Comparison of ENCODE assay signal across 21 cellular contexts in genomic region chr6:169847141-169847674, GRCh38.
DNase-seq lines count a peak whose midpoint lies in the region; ATAC-seq, FAIRE-seq and TF ChIP-seq lines count a peak whose summit lies in the region.
"Had no signal": no experiment of that assay in that cellular context is flagged by ENCODE, and none has a peak within 500 bp of the region (broad histone marks: within the 10 kb centered on the region; RNA-seq: fewer than 3 reads in every experiment).

No MANE protein-coding gene starts in this region.

- POLR2A ChIA-PET in HepG2 (lab: Yijun Ruan, JAX) = no interaction called here
- POLR2A ChIA-PET in K562 (lab: Yijun Ruan, JAX) = no interaction called here

- no peaks in the 10 kb centered on the region for H3K9me3 ChIP-seq in HepG2 (ENCODE audit: low read length)
- no peaks in the 10 kb centered on the region for H3K9me3 ChIP-seq in right lobe of liver
- H3K9me3 ChIP-seq in K562 (replicated peaks; ENCODE audit: control insufficient read depth, insufficient read depth, low read depth, low read length) = no peaks in the 10 kb centered on the region
- no peaks in the 10 kb centered on the region for H3K9me3 ChIP-seq in neural progenitor cell (ENCODE audit: low read depth)
- no peaks in the 10 kb centered on the region for H3K9me3 ChIP-seq in upper lobe of right lung
- H3K9me3 ChIP-seq: A549, HAP-1 had no signal

- no peak overlapping the region for H2AFZ ChIP-seq in HepG2 (ENCODE audit: low read length)
- H2AFZ ChIP-seq in K562 (ENCODE audit: low read depth, low read length) = peak overlapping the region; percentile 40; the same call in 1 of the 2 replicates
- H2AFZ ChIP-seq in neural progenitor cell (replicated peaks) = no peak overlapping the region

- H3K4me1 Mint-ChIP-seq in neural progenitor cell = peaks cover 22% of the 10 kb centered on the region

- no peaks in the 10 kb centered on the region for H3K9me1 ChIP-seq in K562 (ENCODE audit: control insufficient read depth, insufficient read depth, low read length)

- no peaks in the 10 kb centered on the region for H3K79me2 ChIP-seq in HepG2 (ENCODE audit: insufficient read depth, low read length)
- H3K79me2 ChIP-seq in K562 (ENCODE audit: control insufficient read depth, insufficient read depth, low read length) = no peaks in the 10 kb centered on the region
- no peaks in the 10 kb centered on the region for H3K79me2 ChIP-seq in neural progenitor cell (ENCODE audit: low read depth)

- peaks cover 15% of the 10 kb centered on the region for H3K27me3 Mint-ChIP-seq in neural progenitor cell (ENCODE audit: insufficient read depth, low read depth)

- in situ Hi-C loops in HepG2 (cut with HindIII; ENCODE audit: extremely low pct_ligation_motif_present, low pct_unique_long_range_greater_than_20kb) (no loop called here), K562 (cut with MboI) (no loop called here)

- TF ChIP-seq POLR2A in HepG2 (IDR thresholded peaks at IDR 0.05; ENCODE audit: insufficient read depth in 1 of 2, low read depth in 2 of 2, low read length in 2 of 2) (no peak), right lobe of liver (IDR thresholded peaks at IDR 0.05) (no peak), K562 (conservative IDR thresholded peaks at IDR 0.05) (no peak)

- H3K36me3 ChIP-seq in HepG2 (replicated peaks in 1 of 2; ENCODE audit: control insufficient read depth in 1 of 2, insufficient read depth in 2 of 2, low read length in 2 of 2) = no peaks in the 10 kb centered on the region
- H3K36me3 ChIP-seq in right lobe of liver = no peaks in the 10 kb centered on the region
- no peaks in the 10 kb centered on the region for H3K36me3 ChIP-seq in K562 (ENCODE audit: control insufficient read depth, insufficient read depth, low read length)
- H3K36me3 ChIP-seq in neural progenitor cell = no peaks in the 10 kb centered on the region
- H3K36me3 ChIP-seq in upper lobe of right lung = no peaks in the 10 kb centered on the region
- H3K36me3 ChIP-seq: HAP-1 had no signal

- H3K9me3 Mint-ChIP-seq in neural progenitor cell = peaks cover 7% of the 10 kb centered on the region

- peaks cover 22 to 92% of the 10 kb centered on the region in 2 experiments for H3K27me3 ChIP-seq in HepG2 (ENCODE audit: control insufficient read depth in 1 of 2, insufficient read depth in 2 of 2, low read length in 2 of 2)
- H3K27me3 ChIP-seq in right lobe of liver = no peaks in the 10 kb centered on the region
- peaks cover 60 to 95% of the 10 kb centered on the region in 2 experiments; a peak in 4 of 5 replicates for H3K27me3 ChIP-seq in K562 (ENCODE audit: control insufficient read depth in 2 of 2, insufficient read depth in 2 of 2, low read length in 2 of 2)
- no peaks in the 10 kb centered on the region for H3K27me3 ChIP-seq in neural progenitor cell
- H3K27me3 ChIP-seq in upper lobe of right lung = no peaks in the 10 kb centered on the region

- H3K36me3 Mint-ChIP-seq in neural progenitor cell = no peaks in the 10 kb centered on the region

- TF ChIP-seq EP300 in HepG2 (IDR thresholded peaks at IDR 0.05; ENCODE audit: low read depth in 2 of 2, low read length in 2 of 2) (no peak), HepG2 (CRISPR knock-in tag; IDR thresholded peaks at IDR 0.05; ENCODE audit: borderline replicate concordance) (no peak), K562 (IDR thresholded peaks at IDR 0.05; ENCODE audit: low read length) (no peak)

- no peak for DNase-seq in HepG2 (ENCODE audit: low spot score)
- DNase-seq in right lobe of liver = no peak
- DNase-seq in K562 (ENCODE audit: extremely low read depth in 1 of 4, low spot score in 3 of 4) = no peak
- no peak for DNase-seq in neural progenitor cell (ENCODE audit: low spot score)
- DNase-seq in upper lobe of right lung = peak; percentile 31
- no peak for DNase-seq in stimulated activated CD4-positive, alpha-beta T cell treated with anti-CD3 and anti-CD28 coated beads, Interleukin-2, amount 100 ng/mL, for 48 hours
- DNase-seq in stimulated activated CD4-positive, alpha-beta T cell treated with anti-CD3 and anti-CD28 coated beads, Interleukin-2, amount 100 ng/mL, for 24 hours = no peak
- DNase-seq: DMS 273 treated with DMSO at 0.1 percent for 48 hours, DND-41, NCI-H1105, NCI-H2081 treated with DMSO at 0.1 percent for 48 hours, NCI-H446 treated with DMSO at 0.1 percent for 48 hours, SHP77 had no signal

- FAIRE-seq in HepG2 (lab: Jason Lieb, UNC) = no peak
- FAIRE-seq in K562 (lab: Jason Lieb, UNC) = no peak
- FAIRE-seq: A549, G401.6, RCC 7860 had no signal

- H4K20me1 ChIP-seq in HepG2 (ENCODE audit: insufficient read depth, low read length) (no peaks in the 10 kb centered on the region), K562 (replicated peaks; ENCODE audit: control insufficient read depth, insufficient read depth, low read length) (no peaks in the 10 kb centered on the region; the same call in none of the 2 replicates), neural progenitor cell (ENCODE audit: low read depth) (no peaks in the 10 kb centered on the region)

- H3K4me1 ChIP-seq in HepG2 (ENCODE audit: insufficient read depth, low read length) = no peaks in the 10 kb centered on the region
- no peaks in the 10 kb centered on the region for H3K4me1 ChIP-seq in right lobe of liver
- H3K4me1 ChIP-seq in K562 (replicated peaks in 1 of 2; ENCODE audit: control insufficient read depth in 2 of 2, insufficient read depth in 2 of 2, low read length in 2 of 2) = peaks cover 0 to 8% of the 10 kb centered on the region in 2 experiments; a peak in 2 of 5 replicates
- peaks cover 5% of the 10 kb centered on the region for H3K4me1 ChIP-seq in neural progenitor cell
- peaks cover 4% of the 10 kb centered on the region for H3K4me1 ChIP-seq in upper lobe of right lung
- H3K4me1 ChIP-seq: A549, HAP-1 had no signal

- TF ChIP-seq CTCF in HepG2 (CRISPR knock-in tag; IDR thresholded peaks at IDR 0.05) = no peak
- TF ChIP-seq CTCF in right lobe of liver (IDR thresholded peaks at IDR 0.05) = no peak
- no peak for TF ChIP-seq CTCF in K562 (IDR thresholded peaks at IDR 0.05 in 2 of 3, conservative IDR thresholded peaks at IDR 0.05 in 1 of 3; ENCODE audit: insufficient read depth in 2 of 3, low read depth in 1 of 3, low read length in 3 of 3)
- no peak for TF ChIP-seq CTCF in neural progenitor cell (IDR thresholded peaks at IDR 0.05)
- no peak for TF ChIP-seq CTCF in upper lobe of right lung (IDR thresholded peaks at IDR 0.05)

- intact Hi-C loops in HepG2 (cut with micrococcal nuclease; ENCODE audit: unreplicated experiment) (no loop called here), right lobe of liver (cut with DNase I) (no loop called here), K562 (cut with micrococcal nuclease) (no loop called here), upper lobe of right lung (cut with DNase I) (no loop called here)

- no peak overlapping the region; the same call in 1 of the 2 replicates for H3K4me2 ChIP-seq in HepG2 (ENCODE audit: low read depth, low read length)
- 0 out of 2 replicates have a peak overlapping the region, but pooled peaks have one; percentile 3 for H3K4me2 ChIP-seq in K562 (ENCODE audit: insufficient read depth, low read length)
- H3K4me2 ChIP-seq in neural progenitor cell = no peak overlapping the region
- H3K4me2 ChIP-seq: A549 had no signal

- H3K9ac ChIP-seq in HepG2 (ENCODE audit: insufficient read depth, low read depth, low read length) = no peak overlapping the region
- H3K9ac ChIP-seq in K562 (ENCODE audit: insufficient read depth in 1 of 2, low read depth in 2 of 2, low read length in 2 of 2) = no peak overlapping the region
- no peak overlapping the region for H3K9ac ChIP-seq in neural progenitor cell

- no peak for ATAC-seq in HepG2
- no peak for ATAC-seq in right lobe of liver
- ATAC-seq in K562 = no peak
- ATAC-seq in upper lobe of right lung = no peak
- ATAC-seq in GM21367 (IDR thresholded peaks at IDR 0.05; ENCODE audit: unreplicated experiment) = no peak
- ATAC-seq: A549, SK-N-SH treated with all-trans-retinoic acid at 6 μM for 48 hours had no signal

- BruUV-seq in HepG2 (replicated peaks; lab: Mats Ljungman, UMichigan) (no TSS peak), K562 (replicated peaks; lab: Mats Ljungman, UMichigan) (no TSS peak)

- no peak overlapping the region for H3K4me3 Mint-ChIP-seq in neural progenitor cell

- H3K27ac ChIP-seq in HepG2 (ENCODE audit: extremely low read length, insufficient read depth, low read length) (no peak overlapping the region), right lobe of liver (no peak overlapping the region), K562 (ENCODE audit: extremely low read depth, low read depth, low read length) (no peak overlapping the region), neural progenitor cell (no peak overlapping the region), upper lobe of right lung (no peak overlapping the region)
- H3K27ac ChIP-seq: A549, C4-2B, HL-60 had no signal

- H3F3A ChIP-seq in neural progenitor cell (ENCODE audit: low read depth) = peaks cover 11% of the 10 kb centered on the region

- CTCF ChIA-PET in HepG2 (lab: Yijun Ruan, JAX; ENCODE audit: low intra/inter-chr PET ratio, low total read pairs) (no interaction called here), K562 (lab: Yijun Ruan, JAX; ENCODE audit: low intra/inter-chr PET ratio) (no interaction called here)

- WGBS in HepG2 (ENCODE audit: low lambda C conversion rate) = 37% methylated on average over 12 of the region's 12 CpGs
- 74% methylated on average over 11 of the region's 12 CpGs for WGBS in right lobe of liver (ENCODE audit: insufficient coverage, low coverage, low lambda C conversion rate, missing lambda C conversion rate)
- 2% methylated on average over 12 of the region's 12 CpGs for WGBS in K562 (ENCODE audit: insufficient coverage, low coverage, missing lambda C conversion rate)

- peak overlapping the region; percentile 13 for H3K27ac Mint-ChIP-seq in neural progenitor cell

- TF ChIP-seq RAD21 in HepG2 (CRISPR knock-in tag; IDR thresholded peaks at IDR 0.05) = no peak
- TF ChIP-seq RAD21 in K562 (CRISPR knock-in tag; conservative IDR thresholded peaks at IDR 0.05 in 1 of 2, IDR thresholded peaks at IDR 0.05 in 1 of 2) = no peak

- H3K4me3 ChIP-seq in HepG2 (replicated peaks in 1 of 3; ENCODE audit: insufficient read depth in 1 of 3, low read depth in 2 of 3, low read length in 3 of 3) (no peak overlapping the region), right lobe of liver (no peak overlapping the region), K562 (no peak overlapping the region), neural progenitor cell (no peak overlapping the region), upper lobe of right lung (no peak overlapping the region)
- H3K4me3 ChIP-seq: A549, HAP-1 had no signal

TF ChIP-seq in HepG2, 621 proteins besides CTCF, POLR2A, EP300 and RAD21:
- no peak for TF ChIP-seq ZNF577 (CRISPR knock-in tag; IDR thresholded peaks at IDR 0.05; ENCODE audit: borderline replicate concordance, low read depth)
- peak; percentile 59; the same call in 1 of the 2 replicates for TF ChIP-seq CHD2 (IDR thresholded peaks at IDR 0.05; ENCODE audit: low read depth, low read length)

TF ChIP-seq in K562, 482 proteins besides CTCF, POLR2A, EP300 and RAD21:
- TF ChIP-seq SPI1 (IDR thresholded peaks at IDR 0.05; ENCODE audit: borderline replicate concordance, low read depth, low read length) (0 out of 2 replicates have a peak, but pooled peaks have one; percentile 14), CHD2 (IDR thresholded peaks at IDR 0.05; ENCODE audit: low read depth, low read length) (peak; percentile 71), SMAD4 (CRISPR knock-in tag; conservative IDR thresholded peaks at IDR 0.05) (no peak), L3MBTL2 (IDR thresholded peaks at IDR 0.05) (peak; percentile 24; the same call in 1 of the 2 replicates)

Comparison
In these comparisons a context has a peak if more than half of its experiments do, and no peak if none do; other contexts are left out.
1. Of the 241 proteins assayed by ChIP-seq in both HepG2 and K562: peak only in HepG2: none; only in K562: none; in both: CHD2; in neither: 240.